ENCODE assay signal across 7 cellular contexts in the genomic region with DNA sequence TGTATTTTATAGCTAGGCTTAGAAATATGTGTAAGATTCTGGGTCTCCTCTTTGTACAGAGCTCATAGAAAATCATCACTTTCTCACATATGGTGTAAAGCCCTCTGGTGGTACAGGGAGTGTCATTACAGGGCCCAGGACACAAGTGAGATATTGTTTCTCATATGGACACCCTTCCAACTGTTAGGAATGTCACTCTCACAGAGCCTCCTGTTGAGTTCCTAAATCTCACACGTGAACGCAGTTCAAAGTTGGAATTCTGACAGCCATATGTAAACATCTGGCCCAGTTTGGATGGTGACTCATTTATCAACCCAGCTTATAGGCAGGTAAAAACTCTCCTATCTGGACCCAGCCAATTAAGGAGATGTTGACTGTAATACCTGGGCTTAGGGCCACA. TPM values are rescaled to one million over a fixed set of nuclear protein-coding genes. Genes with fewer than 3 reads are reported as not detected.
DNase-seq lines count a peak whose midpoint lies in the region; ATAC-seq and TF ChIP-seq lines count a peak whose summit lies in the region.

No MANE protein-coding gene starts in this region.

- intact Hi-C loops in body of pancreas (cut with DNase I) = no loop called here

- H3K4me1 ChIP-seq in DOHH2 (ENCODE audit: control insufficient read depth, low read length) (peaks cover 3% of the 10 kb centered on the region), body of pancreas (no peaks in the 10 kb centered on the region)

- no peak overlapping the region for H3K27ac Mint-ChIP-seq in neural crest cell (ENCODE audit: unreplicated experiment)

- no peaks in the 10 kb centered on the region for H4K20me1 ChIP-seq in DOHH2 (ENCODE audit: control insufficient read depth, insufficient read depth, low read depth, low read length)

- DNase-seq in body of pancreas (peak in 1 of 4 donors; percentile 19), neural crest cell (ENCODE audit: low read depth, low spot score) (no peak), 8988T (no peak), GF-D8 (lab: John Stamatoyannopoulos, UW) (no peak), NCI-H187 (lab: John Stamatoyannopoulos, UW) (no peak)

- no peaks in the 10 kb centered on the region for H3K36me3 Mint-ChIP-seq in neural crest cell (ENCODE audit: low read depth)

- TF ChIP-seq POLR2A in body of pancreas (IDR thresholded peaks at IDR 0.05) = no peak

- H3K27me3 Mint-ChIP-seq in neural crest cell (ENCODE audit: low read depth) = no peaks in the 10 kb centered on the region

- H3K4me1 Mint-ChIP-seq in neural crest cell = no peaks in the 10 kb centered on the region

- peak; percentile 66 for TF ChIP-seq CTCF in DOHH2 (IDR thresholded peaks at IDR 0.05; ENCODE audit: low read depth, low read length, poor library complexity, severe bottlenecking)
- TF ChIP-seq CTCF in LNCAP (IDR thresholded peaks at IDR 0.05) = peak; percentile 60
- TF ChIP-seq CTCF in body of pancreas (IDR thresholded peaks at IDR 0.05) = peak; percentile 25 to 51 (median 40)
- TF ChIP-seq CTCF in neural crest cell (conservative IDR thresholded peaks at IDR 0.05) = peak; percentile 41

- H3K9me2 ChIP-seq in DOHH2 (replicated peaks; ENCODE audit: control insufficient read depth, low read length) = no peaks in the 10 kb centered on the region

- H3K27ac ChIP-seq in DOHH2 (ENCODE audit: low read depth, low read length) = no peak overlapping the region
- H3K27ac ChIP-seq in body of pancreas = no peak overlapping the region

- H3K36me3 ChIP-seq in DOHH2 (ENCODE audit: control insufficient read depth, low read length) (no peaks in the 10 kb centered on the region), body of pancreas (replicated peaks in 1 of 2; ENCODE audit: insufficient read depth in 1 of 2, low read depth in 2 of 2) (no peaks in the 10 kb centered on the region)

- H3K27me3 ChIP-seq in DOHH2 (ENCODE audit: control insufficient read depth, low read length) (no peaks in the 10 kb centered on the region), body of pancreas (no peaks in the 10 kb centered on the region)

- H3K4me3 Mint-ChIP-seq in neural crest cell = no peak overlapping the region

- no peak overlapping the region for H3K4me2 ChIP-seq in DOHH2 (ENCODE audit: low read length)

- WGBS in body of pancreas, 2 donors = 8 to 16% methylated on average over 2 of the region's 2 CpGs

- H3K9me3 Mint-ChIP-seq in neural crest cell = peaks cover 32% of the 10 kb centered on the region

- no peaks in the 10 kb centered on the region for H3F3A ChIP-seq in DOHH2 (ENCODE audit: control insufficient read depth, insufficient read depth)

- ATAC-seq in body of pancreas = no peak

- H3K9me3 ChIP-seq in DOHH2 (ENCODE audit: control insufficient read depth, insufficient read depth, low read length) (no peaks in the 10 kb centered on the region; the same call in 1 of the 2 replicates), body of pancreas (no peaks in the 10 kb centered on the region)

- no peak overlapping the region for H3K4me3 ChIP-seq in DOHH2 (ENCODE audit: low read length)
- H3K4me3 ChIP-seq in body of pancreas = no peak overlapping the region

- no peaks in the 10 kb centered on the region for H3K79me2 ChIP-seq in DOHH2 (ENCODE audit: control insufficient read depth, low read length)

RNA-seq across cellular contexts. Expression of a gene that starts 35.4 kb away (rescaled TPM):
- total RNA-seq in body of pancreas = 1 to 10 TPM; 2.3 to 3.6 TPM
- 18.7 and 18.8 TPM in 2 replicates for total RNA-seq in neural crest cell
